11 cellular contexts compared by ENCODE assay signal in the genomic region with DNA sequence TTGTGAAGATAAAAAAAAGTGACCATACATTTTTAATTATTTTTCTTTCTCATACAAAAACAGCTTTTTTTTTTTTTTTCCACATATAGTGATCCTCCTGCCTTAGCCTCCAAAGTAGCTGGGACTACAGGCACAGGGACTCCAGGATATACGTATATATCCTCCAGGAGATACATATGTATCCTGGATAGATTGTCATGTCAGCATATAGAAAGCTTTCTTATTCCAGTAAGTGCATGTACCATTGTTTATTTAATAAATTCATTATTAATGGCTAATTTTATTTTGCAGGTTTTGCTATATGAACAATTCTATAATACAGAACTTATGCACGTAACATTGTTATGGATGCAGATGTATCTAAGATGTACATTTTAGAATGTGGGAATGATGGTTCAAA.
"Had no signal": no experiment of that assay in that cellular context is flagged by ENCODE, and none has a peak within 500 bp of the region (broad histone marks: within the 10 kb centered on the region; RNA-seq: fewer than 3 reads in every experiment).

No MANE protein-coding gene starts in this region.

- H3K9ac ChIP-seq: GM23248 had no signal

- H3K4me2 ChIP-seq: GM23338 had no signal

- ATAC-seq: GM23338, HCT116 had no signal

- H3K36me3 ChIP-seq: HAP-1 had no signal

- H3K4me1 ChIP-seq: HAP-1 had no signal

- H2AFZ ChIP-seq: GM23248 had no signal

- H3K4me3 ChIP-seq: GM23248, GM23338, HAP-1 had no signal

- H3K27ac ChIP-seq: GM23248 had no signal

- DNase-seq: GM23248, GOT3, H7, H9, HCEC 1CT, HFFc6 had no signal

- FAIRE-seq: H1, H54 had no signal

- H3K9me3 ChIP-seq: HAP-1 had no signal
